Comparison of ENCODE assay signal across 2 cellular contexts in the genomic region with DNA sequence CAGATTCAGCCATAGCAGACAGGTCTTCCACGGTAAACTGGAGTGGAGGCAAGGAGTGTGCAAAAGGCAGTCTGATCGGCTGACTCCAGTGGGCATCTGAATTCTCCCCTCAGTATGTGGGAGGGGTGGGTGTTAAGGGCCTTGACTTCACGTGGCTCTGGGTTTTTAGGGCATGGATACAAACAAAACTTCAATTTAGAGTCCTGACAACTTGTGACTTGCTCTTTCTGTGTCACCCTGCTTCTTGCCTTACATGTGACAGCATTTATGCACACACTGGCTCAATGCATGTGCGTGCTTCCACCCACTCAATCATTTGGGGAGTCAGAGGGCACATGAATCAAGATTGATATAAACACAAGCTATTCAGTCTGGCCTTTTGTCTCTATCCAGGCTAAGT.
TF ChIP-seq lines count a peak whose summit lies in the region.

No MANE protein-coding gene starts in this region.

TF ChIP-seq in SK-N-SH, 30 proteins besides CTCF, POLR2A, EP300 and RAD21:
- TF ChIP-seq, protein P1, sequence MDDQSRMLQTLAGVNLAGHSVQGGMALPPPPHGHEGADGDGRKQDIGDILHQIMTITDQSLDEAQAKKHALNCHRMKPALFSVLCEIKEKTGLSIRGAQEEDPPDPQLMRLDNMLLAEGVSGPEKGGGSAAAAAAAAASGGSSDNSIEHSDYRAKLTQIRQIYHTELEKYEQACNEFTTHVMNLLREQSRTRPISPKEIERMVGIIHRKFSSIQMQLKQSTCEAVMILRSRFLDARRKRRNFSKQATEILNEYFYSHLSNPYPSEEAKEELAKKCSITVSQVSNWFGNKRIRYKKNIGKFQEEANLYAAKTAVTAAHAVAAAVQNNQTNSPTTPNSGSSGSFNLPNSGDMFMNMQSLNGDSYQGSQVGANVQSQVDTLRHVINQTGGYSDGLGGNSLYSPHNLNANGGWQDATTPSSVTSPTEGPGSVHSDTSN (IDR thresholded peaks at IDR 0.05): no peak
- TF ChIP-seq FOSL2 (IDR thresholded peaks at IDR 0.05; ENCODE audit: borderline replicate concordance, low read depth): no peak
- no peak for TF ChIP-seq RFX5 (IDR thresholded peaks at IDR 0.05; ENCODE audit: low read length)

TF ChIP-seq in SK-N-SH treated with all-trans-retinoic acid at 6 μM for 48 hours, 23 proteins besides CTCF, POLR2A, EP300 and RAD21:
- TF ChIP-seq, protein P2, sequence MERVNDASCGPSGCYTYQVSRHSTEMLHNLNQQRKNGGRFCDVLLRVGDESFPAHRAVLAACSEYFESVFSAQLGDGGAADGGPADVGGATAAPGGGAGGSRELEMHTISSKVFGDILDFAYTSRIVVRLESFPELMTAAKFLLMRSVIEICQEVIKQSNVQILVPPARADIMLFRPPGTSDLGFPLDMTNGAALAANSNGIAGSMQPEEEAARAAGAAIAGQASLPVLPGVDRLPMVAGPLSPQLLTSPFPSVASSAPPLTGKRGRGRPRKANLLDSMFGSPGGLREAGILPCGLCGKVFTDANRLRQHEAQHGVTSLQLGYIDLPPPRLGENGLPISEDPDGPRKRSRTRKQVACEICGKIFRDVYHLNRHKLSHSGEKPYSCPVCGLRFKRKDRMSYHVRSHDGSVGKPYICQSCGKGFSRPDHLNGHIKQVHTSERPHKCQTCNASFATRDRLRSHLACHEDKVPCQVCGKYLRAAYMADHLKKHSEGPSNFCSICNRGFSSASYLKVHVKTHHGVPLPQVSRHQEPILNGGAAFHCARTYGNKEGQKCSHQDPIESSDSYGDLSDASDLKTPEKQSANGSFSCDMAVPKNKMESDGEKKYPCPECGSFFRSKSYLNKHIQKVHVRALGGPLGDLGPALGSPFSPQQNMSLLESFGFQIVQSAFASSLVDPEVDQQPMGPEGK (CRISPR knock-in tag; IDR thresholded peaks at IDR 0.05; ENCODE audit: borderline replicate concordance): no peak
- no peak for TF ChIP-seq SNAI2 (CRISPR knock-in tag; IDR thresholded peaks at IDR 0.05)
